ENCODE assay signal across 17 cellular contexts in genomic region chr18:73232933-73233332, GRCh38.
DNase-seq lines count a peak whose midpoint lies in the region; ATAC-seq, FAIRE-seq and TF ChIP-seq lines count a peak whose summit lies in the region.
"Had no signal": no experiment of that assay in that cellular context is flagged by ENCODE, and none has a peak within 500 bp of the region (broad histone marks: within the 10 kb centered on the region; RNA-seq: fewer than 3 reads in every experiment).

No MANE protein-coding gene starts in this region.

- no peaks in the 10 kb centered on the region for H3K79me2 ChIP-seq in GM23248 (ENCODE audit: insufficient read depth)

- DNase-seq in GM18507 (ENCODE audit: extremely low spot score, insufficient read length, low read depth) (peak; percentile 4), GM20000 (ENCODE audit: low spot score) (peak; percentile 3), NAMALWA (ENCODE audit: low spot score) (peak; percentile 38), NCI-H69 (lab: John Stamatoyannopoulos, UW) (no peak), Right ventricle myocardium superior (no peak), GM23248 (no peak)
- no peak for DNase-seq in activated CD4-positive, alpha-beta T cell treated with anti-CD3 and anti-CD28 coated beads, Interleukin-2, amount 10 ng/mL, durations not matched to agents 24 days and 14 days
- DNase-seq: esophagus squamous epithelium; NCI-H1694; stimulated activated naive CD4-positive, alpha-beta T cell; T-helper 2 cell had no signal

- intact Hi-C loops in activated CD4-positive, alpha-beta T cell treated with anti-CD3 and anti-CD28 coated beads, Interleukin-2, amount 10 ng/mL, durations not matched to agents 24 days and 14 days (cut with micrococcal nuclease) = no loop called here
- intact Hi-C loops in Right ventricle myocardium superior (cut with DNase I) = no loop called here

- H3K4me3 Mint-ChIP-seq in activated CD4-positive, alpha-beta T cell treated with anti-CD3 and anti-CD28 coated beads, Interleukin-2, amount 10 ng/mL, durations not matched to agents 24 days and 14 days = no peak overlapping the region
- H3K4me3 Mint-ChIP-seq: mesothelial cell of epicardium had no signal

- TF ChIP-seq CTCF in GM20000 (IDR thresholded peaks at IDR 0.05; ENCODE audit: extremely low read depth, missing control alignments) = no peak

- FAIRE-seq in GM18507 (lab: Jason Lieb, UNC) = peak; percentile 80
- FAIRE-seq: H1, HTR-8/SVneo had no signal

- no peak overlapping the region for H3K27ac ChIP-seq in GM23248
- H3K27ac ChIP-seq: C4-2B, esophagus squamous epithelium had no signal

- H3K4me3 ChIP-seq in GM23248 = no peak overlapping the region
- H3K4me3 ChIP-seq: esophagus squamous epithelium had no signal

- WGBS in GM23248 (ENCODE audit: low coverage in 1 of 2, low lambda C conversion rate in 2 of 2, missing lambda C conversion rate in 2 of 2), 2 experiments = 38 to 45% methylated on average over 8 of the region's 8 CpGs

- H3K36me3 ChIP-seq in GM23248 (ENCODE audit: low read depth) = no peaks in the 10 kb centered on the region
- H3K36me3 ChIP-seq: esophagus squamous epithelium had no signal

- no peaks in the 10 kb centered on the region for H3K9me2 ChIP-seq in GM23248 (ENCODE audit: insufficient read depth)

- no peak overlapping the region for H3K9ac ChIP-seq in GM23248

- no peak overlapping the region for H2AFZ ChIP-seq in GM23248

- H3K27me3 Mint-ChIP-seq in activated CD4-positive, alpha-beta T cell treated with anti-CD3 and anti-CD28 coated beads, Interleukin-2, amount 10 ng/mL, durations not matched to agents 24 days and 14 days = no peaks in the 10 kb centered on the region

- ATAC-seq in HG02973 (IDR thresholded peaks at IDR 0.05; ENCODE audit: unreplicated experiment) (peak; percentile 84), Right ventricle myocardium superior (ENCODE audit: poor library complexity) (no peak)
- ATAC-seq: activated naive CD4-positive, alpha-beta T cell treated with anti-CD3 and anti-CD28 coated beads, Interleukin-2, amount 50 U/mL, for 72 hours had no signal

- peaks cover 6% of the 10 kb centered on the region; the same call in 1 of the 2 replicates for H3F3A ChIP-seq in GM23248 (ENCODE audit: insufficient read depth)

- no peak overlapping the region for H3K27ac Mint-ChIP-seq in activated CD4-positive, alpha-beta T cell treated with anti-CD3 and anti-CD28 coated beads, Interleukin-2, amount 10 ng/mL, durations not matched to agents 24 days and 14 days
- H3K27ac Mint-ChIP-seq: activated naive CD4-positive, alpha-beta T cell treated with anti-CD3 and anti-CD28 coated beads, Interleukin-2, amount 50 U/mL, for 72 hours; mesothelial cell of epicardium had no signal

- H3K27me3 ChIP-seq in GM23248 (replicated peaks; ENCODE audit: insufficient read depth) = no peaks in the 10 kb centered on the region
- H3K27me3 ChIP-seq: esophagus squamous epithelium had no signal

- H3K4me1 Mint-ChIP-seq in activated CD4-positive, alpha-beta T cell treated with anti-CD3 and anti-CD28 coated beads, Interleukin-2, amount 10 ng/mL, durations not matched to agents 24 days and 14 days = no peaks in the 10 kb centered on the region
- H3K4me1 Mint-ChIP-seq: mesothelial cell of epicardium had no signal

- H4K20me1 ChIP-seq in GM23248 (ENCODE audit: insufficient read depth) = no peaks in the 10 kb centered on the region

- H3K4me2 ChIP-seq in GM23248 (ENCODE audit: unreplicated experiment) = no peak overlapping the region

- H3K9me3 ChIP-seq in GM23248 (ENCODE audit: low read depth) = no peaks in the 10 kb centered on the region

- no peaks in the 10 kb centered on the region for H3K9me3 Mint-ChIP-seq in activated CD4-positive, alpha-beta T cell treated with anti-CD3 and anti-CD28 coated beads, Interleukin-2, amount 10 ng/mL, durations not matched to agents 24 days and 14 days
- H3K9me3 Mint-ChIP-seq: mesothelial cell of epicardium had no signal

- H3K4me1 ChIP-seq in GM23248 (ENCODE audit: insufficient read depth) = 0 out of 2 replicates have a peak, but pooled peaks cover 8% of the 10 kb centered on the region
- H3K4me1 ChIP-seq: esophagus squamous epithelium had no signal

- H3K36me3 Mint-ChIP-seq in activated CD4-positive, alpha-beta T cell treated with anti-CD3 and anti-CD28 coated beads, Interleukin-2, amount 10 ng/mL, durations not matched to agents 24 days and 14 days (ENCODE audit: low read depth) = no peaks in the 10 kb centered on the region
- H3K36me3 Mint-ChIP-seq: activated naive CD4-positive, alpha-beta T cell treated with anti-CD3 and anti-CD28 coated beads, Interleukin-2, amount 50 U/mL, for 72 hours; mesothelial cell of epicardium had no signal

- in situ Hi-C loops in GM23248 (cut with MboI) = no loop called here

Comparison
In these comparisons a context has a peak if more than half of its experiments do, and no peak if none do; other contexts are left out.
1. DNase-seq: peak in GM18507 (single experiment), GM20000 (single experiment) and NAMALWA (single experiment); none in NCI-H69 (single experiment), activated CD4-positive, alpha-beta T cell treated with anti-CD3 and anti-CD28 coated beads, Interleukin-2, amount 10 ng/mL, durations not matched to agents 24 days and 14 days (single experiment), Right ventricle myocardium superior (single experiment) and GM23248 (single experiment).